1 cellular context compared by ENCODE assay signal in genomic region chr11:69295995-69296889, GRCh38.
TF ChIP-seq lines count a peak whose summit lies in the region.

No MANE protein-coding gene starts in this region.

TF ChIP-seq in GM12878, 131 proteins besides CTCF, POLR2A, EP300 and RAD21 (continued from another document):
- no peak for TF ChIP-seq IRF3 (IDR thresholded peaks at IDR 0.05)
- no peak for TF ChIP-seq HDAC2 (IDR thresholded peaks at IDR 0.05)
- TF ChIP-seq MLLT1 (IDR thresholded peaks at IDR 0.05), result no peak
- no peak for TF ChIP-seq CUX1 (IDR thresholded peaks at IDR 0.05; ENCODE audit: insufficient replicate concordance, low read depth, low read length)
- TF ChIP-seq ZNF622 (IDR thresholded peaks at IDR 0.05), result no peak
- TF ChIP-seq TCF12 (IDR thresholded peaks at IDR 0.05; ENCODE audit: low read depth, low read length), result no peak
